27 cellular contexts compared by ENCODE assay signal in the genomic region with DNA sequence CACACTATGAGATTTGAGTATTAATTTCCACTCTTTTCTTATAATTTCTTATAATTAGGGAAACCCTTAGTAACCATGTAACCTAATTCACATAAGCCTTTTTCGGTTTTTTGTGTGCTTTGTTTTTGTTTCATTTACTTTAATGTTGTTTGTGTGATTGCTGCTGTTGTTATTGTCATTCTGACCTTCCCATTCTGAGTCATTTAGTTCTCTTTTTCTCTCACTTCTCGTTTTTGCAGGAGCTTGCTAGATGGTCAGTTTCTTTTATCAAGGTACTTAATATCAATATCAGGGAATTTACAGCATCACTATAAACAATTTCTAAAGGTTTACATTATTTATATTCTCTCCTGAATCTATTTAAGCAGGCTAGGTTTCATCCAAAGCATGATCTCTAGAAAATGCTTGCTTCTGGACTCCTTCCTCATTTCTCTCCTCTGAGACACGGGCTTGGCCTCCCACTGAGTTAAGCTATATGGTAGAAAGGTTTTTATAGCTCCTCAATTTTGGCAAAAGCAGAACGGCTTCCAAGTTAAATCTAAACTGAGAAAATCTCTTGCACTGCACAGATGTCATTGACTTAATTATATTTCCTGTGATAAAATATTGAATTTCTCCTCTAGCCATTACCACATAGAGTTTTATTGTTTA.
DNase-seq lines count a peak whose midpoint lies in the region; ATAC-seq and TF ChIP-seq lines count a peak whose summit lies in the region.
"Had no signal": no experiment of that assay in that cellular context is flagged by ENCODE, and none has a peak within 500 bp of the region (broad histone marks: within the 10 kb centered on the region; RNA-seq: fewer than 3 reads in every experiment).

No MANE protein-coding gene starts in this region.

- no peak for TF ChIP-seq EP300 in suprapubic skin (IDR thresholded peaks at IDR 0.05)

- no peak for TF ChIP-seq CTCF in suprapubic skin (IDR thresholded peaks at IDR 0.05)

- no peak for DNase-seq in activated naive CD8-positive, alpha-beta T cell treated with anti-CD3 and anti-CD28 coated beads for 36 hours
- no peak for DNase-seq in activated naive CD8-positive, alpha-beta T cell treated with anti-CD3 and anti-CD28 coated beads, Interleukin-2, amount 50 U/mL, for 24 hours
- DNase-seq in superior temporal gyrus (ENCODE audit: extremely low spot score) (peak; percentile 21), NAMALWA (ENCODE audit: low spot score) (no peak), suprapubic skin (ENCODE audit: low spot score in 2 of 2) (no peak)
- DNase-seq in activated CD4-positive, alpha-beta T cell treated with anti-CD3 and anti-CD28 coated beads, Interleukin-2, amount 10 ng/mL, durations not matched to agents 7 days and 5 days: no peak
- DNase-seq: 8988T; activated CD4-positive, alpha-beta T cell treated with anti-CD3 and anti-CD28 coated beads, Interleukin-2, amount 50 U/mL, for 48 hours; activated naive CD4-positive, alpha-beta T cell treated with anti-CD3 and anti-CD28 coated beads for 36 hours; activated T-cell treated with anti-CD3 and anti-CD28 coated beads for 4 hours; aorta; BE2C; central memory CD4-positive, alpha-beta T cell; foreskin keratinocyte; NCI-H1092; NCI-H2081 treated with DMSO at 0.1 percent for 48 hours; NCI-H524; stimulated activated CD4-positive, alpha-beta T cell treated with anti-CD3 and anti-CD28 coated beads, Interleukin-4, amount 100 ng/mL, for 1 hour; uterus had no signal

- H3K36me3 ChIP-seq in suprapubic skin: no peaks in the 10 kb centered on the region
- H3K36me3 ChIP-seq: BE2C, neural progenitor cell, uterus had no signal

- 48% methylated on average over 4 of the region's 4 CpGs for WGBS in suprapubic skin

- H3K9me3 ChIP-seq in suprapubic skin: no peaks in the 10 kb centered on the region
- H3K9me3 ChIP-seq: BE2C, uterus had no signal

- H3K27me3 Mint-ChIP-seq in activated naive CD8-positive, alpha-beta T cell treated with anti-CD3 and anti-CD28 coated beads for 36 hours: no peaks in the 10 kb centered on the region
- H3K27me3 Mint-ChIP-seq in activated naive CD8-positive, alpha-beta T cell treated with anti-CD3 and anti-CD28 coated beads, Interleukin-2, amount 50 U/mL, for 24 hours: no peaks in the 10 kb centered on the region
- H3K27me3 Mint-ChIP-seq in activated CD4-positive, alpha-beta T cell treated with anti-CD3 and anti-CD28 coated beads, Interleukin-2, amount 10 ng/mL, durations not matched to agents 7 days and 5 days: no peaks in the 10 kb centered on the region

- no peaks in the 10 kb centered on the region for H3K4me1 Mint-ChIP-seq in activated naive CD8-positive, alpha-beta T cell treated with anti-CD3 and anti-CD28 coated beads for 36 hours
- H3K4me1 Mint-ChIP-seq in activated naive CD8-positive, alpha-beta T cell treated with anti-CD3 and anti-CD28 coated beads, Interleukin-2, amount 50 U/mL, for 24 hours: no peaks in the 10 kb centered on the region
- H3K4me1 Mint-ChIP-seq in activated CD4-positive, alpha-beta T cell treated with anti-CD3 and anti-CD28 coated beads, Interleukin-2, amount 10 ng/mL, durations not matched to agents 7 days and 5 days: no peaks in the 10 kb centered on the region
- H3K4me1 Mint-ChIP-seq: neural progenitor cell had no signal

- no peaks in the 10 kb centered on the region for H3K27me3 ChIP-seq in suprapubic skin
- H3K27me3 ChIP-seq: BE2C, foreskin keratinocyte, hepatocyte, neural progenitor cell, uterus had no signal

- ATAC-seq in activated naive CD8-positive, alpha-beta T cell treated with anti-CD3 and anti-CD28 coated beads, Interleukin-2, amount 50 U/mL, for 24 hours: no peak
- ATAC-seq in HG02623 (IDR thresholded peaks at IDR 0.05; ENCODE audit: unreplicated experiment) (peak; percentile 76), HG03103 (IDR thresholded peaks at IDR 0.05; ENCODE audit: low read depth, unreplicated experiment) (peak; percentile 62)
- ATAC-seq: foreskin keratinocyte, Right ventricle myocardium inferior had no signal

- peaks cover 4% of the 10 kb centered on the region for H3K9me3 Mint-ChIP-seq in activated naive CD8-positive, alpha-beta T cell treated with anti-CD3 and anti-CD28 coated beads for 36 hours
- peaks cover 8% of the 10 kb centered on the region for H3K9me3 Mint-ChIP-seq in activated naive CD8-positive, alpha-beta T cell treated with anti-CD3 and anti-CD28 coated beads, Interleukin-2, amount 50 U/mL, for 24 hours
- no peaks in the 10 kb centered on the region for H3K9me3 Mint-ChIP-seq in activated CD4-positive, alpha-beta T cell treated with anti-CD3 and anti-CD28 coated beads, Interleukin-2, amount 10 ng/mL, durations not matched to agents 7 days and 5 days
- H3K9me3 Mint-ChIP-seq: neural progenitor cell had no signal

- CTCF ChIA-PET in activated CD4-positive, alpha-beta T cell treated with anti-CD3 and anti-CD28 coated beads, Interleukin-2, amount 10 ng/mL, durations not matched to agents 7 days and 5 days (lab: Charles Lee): no interaction called here

- peak overlapping the region; percentile 42 for H3K27ac Mint-ChIP-seq in activated naive CD8-positive, alpha-beta T cell treated with anti-CD3 and anti-CD28 coated beads for 36 hours
- no peak overlapping the region for H3K27ac Mint-ChIP-seq in activated naive CD8-positive, alpha-beta T cell treated with anti-CD3 and anti-CD28 coated beads, Interleukin-2, amount 50 U/mL, for 24 hours
- H3K27ac Mint-ChIP-seq in activated CD4-positive, alpha-beta T cell treated with anti-CD3 and anti-CD28 coated beads, Interleukin-2, amount 10 ng/mL, durations not matched to agents 7 days and 5 days: no peak overlapping the region
- H3K27ac Mint-ChIP-seq: activated naive CD4-positive, alpha-beta T cell treated with anti-CD3 and anti-CD28 coated beads for 36 hours; neural progenitor cell had no signal

- no peaks in the 10 kb centered on the region for H3K36me3 Mint-ChIP-seq in activated naive CD8-positive, alpha-beta T cell treated with anti-CD3 and anti-CD28 coated beads for 36 hours
- no peaks in the 10 kb centered on the region for H3K36me3 Mint-ChIP-seq in activated naive CD8-positive, alpha-beta T cell treated with anti-CD3 and anti-CD28 coated beads, Interleukin-2, amount 50 U/mL, for 24 hours (ENCODE audit: low read depth)
- H3K36me3 Mint-ChIP-seq in activated CD4-positive, alpha-beta T cell treated with anti-CD3 and anti-CD28 coated beads, Interleukin-2, amount 10 ng/mL, durations not matched to agents 7 days and 5 days (ENCODE audit: low read depth): no peaks in the 10 kb centered on the region
- H3K36me3 Mint-ChIP-seq: neural progenitor cell had no signal

- no peaks in the 10 kb centered on the region for H3K4me1 ChIP-seq in suprapubic skin
- H3K4me1 ChIP-seq: BE2C, foreskin keratinocyte, neural progenitor cell, uterus had no signal

- no peak for TF ChIP-seq POLR2A in suprapubic skin (IDR thresholded peaks at IDR 0.05)

- POLR2A ChIA-PET in activated CD4-positive, alpha-beta T cell treated with anti-CD3 and anti-CD28 coated beads, Interleukin-2, amount 10 ng/mL, durations not matched to agents 7 days and 5 days (lab: Charles Lee): no interaction called here

- no peak overlapping the region for H3K27ac ChIP-seq in suprapubic skin
- H3K27ac ChIP-seq: dorsolateral prefrontal cortex, foreskin keratinocyte, hepatocyte, neural progenitor cell, skin epidermis, uterus, VCaP had no signal

- no peak overlapping the region for H3K4me3 ChIP-seq in suprapubic skin
- H3K4me3 ChIP-seq: dorsolateral prefrontal cortex, hepatocyte, neural progenitor cell, skin epidermis, uterus had no signal

- no peak overlapping the region for H3K4me3 Mint-ChIP-seq in activated naive CD8-positive, alpha-beta T cell treated with anti-CD3 and anti-CD28 coated beads for 36 hours
- H3K4me3 Mint-ChIP-seq in activated naive CD8-positive, alpha-beta T cell treated with anti-CD3 and anti-CD28 coated beads, Interleukin-2, amount 50 U/mL, for 24 hours: no peak overlapping the region
- H3K4me3 Mint-ChIP-seq in activated CD4-positive, alpha-beta T cell treated with anti-CD3 and anti-CD28 coated beads, Interleukin-2, amount 10 ng/mL, durations not matched to agents 7 days and 5 days: no peak overlapping the region
- H3K4me3 Mint-ChIP-seq: activated naive CD4-positive, alpha-beta T cell treated with anti-CD3 and anti-CD28 coated beads for 36 hours; neural progenitor cell had no signal
